18 cellular contexts compared by ENCODE assay signal in the genomic region with DNA sequence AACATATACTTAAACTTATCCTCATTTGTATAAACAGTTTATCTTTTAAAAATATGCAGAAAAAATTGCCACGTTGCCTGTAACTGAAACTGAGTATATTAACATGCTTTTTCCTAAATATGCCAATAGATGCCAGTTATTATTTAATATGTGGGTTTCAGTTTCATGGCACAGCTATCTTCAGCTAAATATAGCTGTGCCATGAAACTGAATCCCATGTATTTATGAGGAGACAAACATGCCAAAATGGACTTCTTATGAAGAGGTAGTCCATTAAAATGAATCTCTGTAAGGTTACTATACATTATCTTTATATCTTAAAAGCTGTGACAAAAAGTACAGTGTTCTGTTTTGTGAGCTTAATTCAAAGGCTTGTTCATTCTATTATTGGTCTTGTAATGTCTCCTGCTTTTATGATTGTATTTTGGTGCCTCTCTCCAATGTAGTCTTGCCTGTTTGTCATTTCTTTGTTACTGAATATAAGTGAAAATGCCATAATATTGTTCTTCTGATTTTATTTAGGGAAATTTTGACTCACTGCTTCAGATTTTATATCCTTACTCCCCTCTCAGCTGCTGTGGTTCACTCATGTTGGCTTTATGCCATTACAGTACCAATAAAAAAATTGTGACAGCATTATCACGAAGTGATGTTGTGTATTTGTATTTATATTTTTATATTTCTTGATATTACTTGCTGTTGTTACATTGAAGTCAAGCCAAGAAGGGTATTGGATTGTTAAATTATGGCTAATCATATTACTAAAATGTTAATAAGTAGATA. TPM values are rescaled to one million over a fixed set of nuclear protein-coding genes. Genes with fewer than 3 reads are reported as not detected.
DNase-seq lines count a peak whose midpoint lies in the region; ATAC-seq and TF ChIP-seq lines count a peak whose summit lies in the region.
"Had no signal": no experiment of that assay in that cellular context is flagged by ENCODE, and none has a peak within 500 bp of the region (broad histone marks: within the 10 kb centered on the region; RNA-seq: fewer than 3 reads in every experiment).

No MANE protein-coding gene starts in this region.

- peak; percentile 3 for DNase-seq in NCI-H2196 (lab: John Stamatoyannopoulos, UW; ENCODE audit: unreplicated experiment)
- DNase-seq in NCI-H2196 treated with DMSO at 0.1 percent for 48 hours (lab: John Stamatoyannopoulos, UW; ENCODE audit: unreplicated experiment): no peak
- peak; percentile 89 for DNase-seq in NCI-H1092 treated with DMSO at 0.1 percent for 48 hours (lab: John Stamatoyannopoulos, UW)
- DNase-seq in SK-N-MC (ENCODE audit: low read depth, low spot score): no peak
- DNase-seq in gastrocnemius medialis: no peak
- DNase-seq in NCI-H345 treated with DMSO at 0.1 percent for 48 hours (lab: John Stamatoyannopoulos, UW; ENCODE audit: unreplicated experiment): no peak
- DNase-seq in uterus: no peak
- DNase-seq: Calu3; CD4-positive, alpha-beta memory T cell; HFFc6; MG63; NCI-H1048; NCI-H187 treated with DMSO at 0.1 percent for 48 hours had no signal

- H3K4me1 ChIP-seq in gastrocnemius medialis: peaks cover 29 to 34% of the 10 kb centered on the region in 2 donors
- no peaks in the 10 kb centered on the region for H3K4me1 ChIP-seq in uterus
- H3K4me1 ChIP-seq: BLaER1 had no signal

- TF ChIP-seq CTCF in gastrocnemius medialis (IDR thresholded peaks at IDR 0.05 in 4 of 5, conservative IDR thresholded peaks at IDR 0.05 in 1 of 5) (no peak), uterus (IDR thresholded peaks at IDR 0.05) (no peak)

- no peak overlapping the region for H3K9ac ChIP-seq in SK-N-MC (ENCODE audit: insufficient read length)
- H3K9ac ChIP-seq: BLaER1 had no signal

- TF ChIP-seq POLR2A in gastrocnemius medialis (IDR thresholded peaks at IDR 0.05): no peak
- TF ChIP-seq POLR2A in uterus (IDR thresholded peaks at IDR 0.05): no peak

- H3K9me3 ChIP-seq in SK-N-MC (ENCODE audit: low read depth, low read length): no peaks in the 10 kb centered on the region
- no peaks in the 10 kb centered on the region for H3K9me3 ChIP-seq in gastrocnemius medialis
- no peaks in the 10 kb centered on the region for H3K9me3 ChIP-seq in uterus
- H3K9me3 ChIP-seq: BLaER1, MG63 had no signal

- H3K4me3 ChIP-seq in SK-N-MC (peak overlapping the region; percentile 4; the same call in 1 of the 2 replicates), gastrocnemius medialis (peak overlapping the region; percentile 3 to 34 (median 14)), uterus (no peak overlapping the region)
- H3K4me3 ChIP-seq: BLaER1, MG63 had no signal

- in situ Hi-C loops in gastrocnemius medialis (cut with MboI; ENCODE audit: low sequenced_read_pairs in 4 of 4): loop anchor here in 3 of 4 donors (10.0 to 25.0 kb wide), 2 partner anchors 243 to 441 kb away; no protein-coding TSS in a partner anchor

- intact Hi-C loops in gastrocnemius medialis (cut with DNase I; ENCODE audit: low total_unique reads) (loop anchor here (10.0 kb wide), 1 partner anchor 303 kb away; no protein-coding TSS in a partner anchor), uterus (cut with DNase I; ENCODE audit: low total_unique reads) (no loop called here)

- ATAC-seq in gastrocnemius medialis: peak; percentile 72 to 87
- no peak for ATAC-seq in HG03045 (IDR thresholded peaks at IDR 0.05; ENCODE audit: unreplicated experiment)
- ATAC-seq: Panc1 had no signal

- no peaks in the 10 kb centered on the region for H3K27me3 ChIP-seq in gastrocnemius medialis
- H3K27me3 ChIP-seq in uterus: no peaks in the 10 kb centered on the region
- H3K27me3 ChIP-seq: BLaER1, MG63 had no signal

- H3K27ac ChIP-seq in SK-N-MC: peak overlapping the region; percentile 13; the same call in 1 of the 2 replicates
- H3K27ac ChIP-seq in gastrocnemius medialis: peak overlapping the region; percentile 16 to 81 (median 70)
- H3K27ac ChIP-seq in uterus: no peak overlapping the region
- H3K27ac ChIP-seq: BLaER1, HL-60 had no signal

- H3K36me3 ChIP-seq in SK-N-MC (ENCODE audit: insufficient read depth, low read length): no peaks in the 10 kb centered on the region
- H3K36me3 ChIP-seq in gastrocnemius medialis: no peaks in the 10 kb centered on the region
- H3K36me3 ChIP-seq in uterus: no peaks in the 10 kb centered on the region
- H3K36me3 ChIP-seq: BLaER1, MG63 had no signal

RNA-seq across cellular contexts. Expression of gene CACNA2D1, which starts 34.3 kb away (rescaled TPM):
- total RNA-seq in gastrocnemius medialis (100 to 1,000 TPM in 3 of 4 donors, 10 to 100 TPM in 1; 83.9 to 157 (median 120) TPM), uterus (10 to 100 TPM; 30.1 to 54.1 (median 43.6) TPM)
- total RNA-seq: CD4-positive, alpha-beta memory T cell; T-helper 2 cell treated with Interferon-gamma antibody and Interleukin-4, amounts not matched to agents 100 ng/mL and 5 ng/mL, for 36 hours had no signal

Comparison
In these comparisons a context has a peak if more than half of its experiments do, and no peak if none do; other contexts are left out.
1. DNase-seq: peak in NCI-H2196 (single experiment) and NCI-H1092 treated with DMSO at 0.1 percent for 48 hours (single experiment); none in NCI-H2196 treated with DMSO at 0.1 percent for 48 hours (single experiment), SK-N-MC (single experiment), gastrocnemius medialis (0 of 2), NCI-H345 treated with DMSO at 0.1 percent for 48 hours (single experiment) and uterus (0 of 2).
2. H3K27ac ChIP-seq: peak in SK-N-MC (single experiment) and gastrocnemius medialis (4 of 4); none in uterus (0 of 2).
3. H3K4me3 ChIP-seq: peak in SK-N-MC (single experiment) and gastrocnemius medialis (4 of 4); none in uterus (0 of 2).